22 cellular contexts compared by ENCODE assay signal in the genomic region with DNA sequence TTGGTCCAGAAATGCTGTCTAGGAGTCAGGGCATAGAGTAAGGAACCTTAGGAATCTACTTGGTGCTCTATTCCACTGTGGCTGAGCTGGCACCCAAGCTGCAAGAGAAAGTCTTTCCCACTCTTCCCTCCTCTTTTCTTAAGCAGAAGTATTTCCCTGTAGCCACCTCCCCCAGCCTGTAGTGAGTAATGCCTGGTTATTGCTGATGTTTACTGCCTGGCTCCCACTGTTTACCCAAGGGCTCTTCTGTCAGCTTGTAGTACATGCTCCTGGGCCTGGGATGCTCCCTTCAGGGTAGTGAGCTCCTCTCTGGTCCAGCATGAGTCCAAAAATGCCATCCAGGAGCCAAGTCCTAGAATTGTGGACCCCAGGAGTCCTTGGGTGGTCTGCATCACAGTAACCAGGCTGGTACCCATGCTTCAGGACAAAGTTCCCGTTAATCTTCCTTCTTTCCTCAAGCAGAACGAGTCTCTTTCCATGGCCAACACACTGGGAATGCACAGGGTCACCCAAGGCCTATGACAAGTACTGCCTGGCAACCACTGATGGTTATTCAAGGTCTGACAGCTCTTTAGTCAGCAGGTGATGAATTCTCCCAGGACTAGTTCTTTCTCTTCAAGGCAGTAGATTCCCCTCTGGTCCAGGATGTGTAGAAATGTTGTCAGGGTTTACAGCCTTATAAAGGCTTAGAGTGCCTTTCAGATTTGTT. TPM values are rescaled to one million over a fixed set of nuclear protein-coding genes. Genes with fewer than 3 reads are reported as not detected.
A peak's percentile ranks its signal among the peaks of the same experiment; 100 is the strongest.
DNase-seq lines count a peak whose midpoint lies in the region; FAIRE-seq and TF ChIP-seq lines count a peak whose summit lies in the region.
"Had no signal": no experiment of that assay in that cellular context is flagged by ENCODE, and none has a peak within 500 bp of the region (broad histone marks: within the 10 kb centered on the region; RNA-seq: fewer than 3 reads in every experiment).

No MANE protein-coding gene starts in this region.

- DNase-seq in A172 (ENCODE audit: low spot score): peak; percentile 2
- peak; percentile 57 for DNase-seq in HFFc6
- DNase-seq in brain microvascular endothelial cell: peak; percentile 13
- peak; percentile 12 to 37 for DNase-seq in foreskin fibroblast
- DNase-seq in caudate nucleus (lab: John Stamatoyannopoulos, UW): no peak
- DNase-seq in GM12892 (ENCODE audit: insufficient read length): no peak
- no peak for DNase-seq in hepatocyte (ENCODE audit: low spot score)
- no peak for DNase-seq in NCI-H446 treated with DMSO at 0.1 percent for 48 hours (lab: John Stamatoyannopoulos, UW)
- DNase-seq: activated CD4-positive, CD25-positive, alpha-beta regulatory T cell; activated T-cell treated with anti-CD3 and anti-CD28 coated beads, Interleukin-2, amount 50 U/mL, for 4 hours; CD4-positive, CD25-positive, alpha-beta regulatory T cell; naive thymus-derived CD4-positive, alpha-beta T cell; NCI-H1694; stimulated activated CD4-positive, alpha-beta T cell treated with anti-CD3 and anti-CD28 coated beads, Interleukin-2, amount 100 ng/mL, for 48 hours had no signal

- H3K36me3 Mint-ChIP-seq in HFFc6 (ENCODE audit: low read depth): peaks cover 14% of the 10 kb centered on the region; the same call in 1 of the 2 replicates

- TF ChIP-seq POLR2A in GM12892 (IDR thresholded peaks at IDR 0.05; ENCODE audit: low read depth, low read length): no peak

- in situ Hi-C loops in brain microvascular endothelial cell (cut with HindIII; ENCODE audit: low pct_ligation_motif_present, low sequenced_read_pairs): no loop called here

- no peak overlapping the region for H2AFZ ChIP-seq in hepatocyte
- H2AFZ ChIP-seq: parathyroid adenoma had no signal

- no peaks in the 10 kb centered on the region for H3K9me3 ChIP-seq in hepatocyte (ENCODE audit: low read depth)

- no peaks in the 10 kb centered on the region for H3K4me1 ChIP-seq in hepatocyte (ENCODE audit: insufficient read depth)
- H3K4me1 ChIP-seq: parathyroid adenoma had no signal

- H3K36me3 ChIP-seq in brain microvascular endothelial cell (replicated peaks) (no peaks in the 10 kb centered on the region), hepatocyte (replicated peaks; ENCODE audit: insufficient read depth, low read depth) (no peaks in the 10 kb centered on the region)

- 94% methylated on average over 2 of the region's 2 CpGs for WGBS in hepatocyte (ENCODE audit: low lambda C conversion rate, missing lambda C conversion rate)

- TF ChIP-seq CTCF in HFFc6 (IDR thresholded peaks at IDR 0.05) (no peak), brain microvascular endothelial cell (IDR thresholded peaks at IDR 0.05; ENCODE audit: low read depth, low read length, missing control alignments) (no peak), foreskin fibroblast (IDR thresholded peaks at IDR 0.05; ENCODE audit: low read depth, low read length) (no peak), hepatocyte (IDR thresholded peaks at IDR 0.05; ENCODE audit: poor library complexity) (no peak)

- no peak overlapping the region for H3K27ac ChIP-seq in brain microvascular endothelial cell
- no peak overlapping the region for H3K27ac ChIP-seq in caudate nucleus (ENCODE audit: low read depth, low read length)
- no peak overlapping the region for H3K27ac ChIP-seq in hepatocyte
- H3K27ac ChIP-seq: HL-60, parathyroid adenoma had no signal

- H3K27ac Mint-ChIP-seq in HFFc6: peak overlapping the region; percentile 82
- H3K27ac Mint-ChIP-seq: activated naive CD4-positive, alpha-beta T cell treated with anti-CD3 and anti-CD28 coated beads, Interleukin-2, amount 50 U/mL, for 24 hours; IgD-negative memory B cell; memory B cell; naive thymus-derived CD4-positive, alpha-beta T cell had no signal

- H3K4me3 ChIP-seq in brain microvascular endothelial cell (ENCODE audit: low read depth, low read length) (no peak overlapping the region), foreskin fibroblast (ENCODE audit: low read depth in 1 of 2, low read length in 2 of 2) (no peak overlapping the region), hepatocyte (no peak overlapping the region)

- H4K20me1 ChIP-seq in hepatocyte (ENCODE audit: insufficient read depth, poor library complexity, severe bottlenecking): no peaks in the 10 kb centered on the region

- H3K79me2 ChIP-seq in hepatocyte: peaks cover 43% of the 10 kb centered on the region

- no peaks in the 10 kb centered on the region for H3K27me3 Mint-ChIP-seq in HFFc6 (ENCODE audit: insufficient read depth)
- H3K27me3 Mint-ChIP-seq: activated naive CD4-positive, alpha-beta T cell treated with anti-CD3 and anti-CD28 coated beads, Interleukin-2, amount 50 U/mL, for 24 hours; CD4-positive, CD25-positive, alpha-beta regulatory T cell; central memory CD8-positive, alpha-beta T cell; IgD-negative memory B cell; memory B cell; naive thymus-derived CD4-positive, alpha-beta T cell had no signal

- H3K4me1 Mint-ChIP-seq in HFFc6 (ENCODE audit: low read depth): peaks cover 20% of the 10 kb centered on the region

- H3K4me2 ChIP-seq in hepatocyte: no peak overlapping the region

- no peaks in the 10 kb centered on the region for H3K27me3 ChIP-seq in brain microvascular endothelial cell (replicated peaks)
- no peaks in the 10 kb centered on the region for H3K27me3 ChIP-seq in hepatocyte

- FAIRE-seq in GM12892 (lab: Jason Lieb, UNC): no peak
- FAIRE-seq: A204.1, urothelium cell line had no signal

- no peaks in the 10 kb centered on the region for H3K9me3 Mint-ChIP-seq in HFFc6
- H3K9me3 Mint-ChIP-seq: central memory CD8-positive, alpha-beta T cell had no signal

- H3K9me2 ChIP-seq in hepatocyte (replicated peaks; ENCODE audit: insufficient read depth): no peaks in the 10 kb centered on the region

- H3K4me3 Mint-ChIP-seq in HFFc6: peak overlapping the region; percentile 4; the same call in 1 of the 2 replicates
- H3K4me3 Mint-ChIP-seq: activated naive CD4-positive, alpha-beta T cell treated with anti-CD3 and anti-CD28 coated beads, Interleukin-2, amount 50 U/mL, for 24 hours; activated T-cell treated with anti-CD3 and anti-CD28 coated beads, Interleukin-2, amount 50 U/mL, for 4 hours; central memory CD8-positive, alpha-beta T cell; IgD-negative memory B cell; memory B cell; naive thymus-derived CD4-positive, alpha-beta T cell had no signal

RNA-seq across cellular contexts. Expression of a gene that starts 17.6 kb away (rescaled TPM):
- total RNA-seq in A172 (2014; rRNA removed; shearing (Covaris generic)): 25.7 and 34.5 TPM in 2 replicates
- 10 to 100 TPM; 17.5 to 24.7 (median 21.6) TPM for total RNA-seq in HFFc6 (2021; fragmentation: NEBNext Ultra II Directional; extraction: Animal tissue kit (Norgen Biotek cat#: 25700))
- 16.6 TPM for polyA plus RNA-seq in GM12892 (2012; ENCODE audit: missing spikeins)
- 27.5 and 31.4 TPM in 2 replicates for total RNA-seq in hepatocyte
- polyA plus RNA-seq in hepatocyte: 20.1 and 25.3 TPM in 2 replicates

RNA-seq across cellular contexts. Expression of a gene that starts 32.3 kb away (rescaled TPM):
- 72.6 and 102 TPM in 2 replicates for total RNA-seq in A172 (2014; rRNA removed; shearing (Covaris generic))
- 100 to 1,000 TPM; 116 to 126 (median 122) TPM for total RNA-seq in HFFc6 (2021; fragmentation: NEBNext Ultra II Directional; extraction: Animal tissue kit (Norgen Biotek cat#: 25700))
- polyA plus RNA-seq in GM12892 (2012; ENCODE audit: missing spikeins): 66.4 TPM
- total RNA-seq in hepatocyte: 97.9 and 127 TPM in 2 replicates
- 26.1 and 37.4 TPM in 2 replicates for polyA plus RNA-seq in hepatocyte

Comparison
In these comparisons a context has a peak if more than half of its experiments do, and no peak if none do; other contexts are left out.
1. DNase-seq: peak in A172 (single experiment), HFFc6 (single experiment), brain microvascular endothelial cell (single experiment) and foreskin fibroblast (2 of 2); none in caudate nucleus (0 of 61), GM12892 (single experiment), hepatocyte (single experiment) and NCI-H446 treated with DMSO at 0.1 percent for 48 hours (single experiment).